ENCODE assay signal across 8 cellular contexts in the genomic region with DNA sequence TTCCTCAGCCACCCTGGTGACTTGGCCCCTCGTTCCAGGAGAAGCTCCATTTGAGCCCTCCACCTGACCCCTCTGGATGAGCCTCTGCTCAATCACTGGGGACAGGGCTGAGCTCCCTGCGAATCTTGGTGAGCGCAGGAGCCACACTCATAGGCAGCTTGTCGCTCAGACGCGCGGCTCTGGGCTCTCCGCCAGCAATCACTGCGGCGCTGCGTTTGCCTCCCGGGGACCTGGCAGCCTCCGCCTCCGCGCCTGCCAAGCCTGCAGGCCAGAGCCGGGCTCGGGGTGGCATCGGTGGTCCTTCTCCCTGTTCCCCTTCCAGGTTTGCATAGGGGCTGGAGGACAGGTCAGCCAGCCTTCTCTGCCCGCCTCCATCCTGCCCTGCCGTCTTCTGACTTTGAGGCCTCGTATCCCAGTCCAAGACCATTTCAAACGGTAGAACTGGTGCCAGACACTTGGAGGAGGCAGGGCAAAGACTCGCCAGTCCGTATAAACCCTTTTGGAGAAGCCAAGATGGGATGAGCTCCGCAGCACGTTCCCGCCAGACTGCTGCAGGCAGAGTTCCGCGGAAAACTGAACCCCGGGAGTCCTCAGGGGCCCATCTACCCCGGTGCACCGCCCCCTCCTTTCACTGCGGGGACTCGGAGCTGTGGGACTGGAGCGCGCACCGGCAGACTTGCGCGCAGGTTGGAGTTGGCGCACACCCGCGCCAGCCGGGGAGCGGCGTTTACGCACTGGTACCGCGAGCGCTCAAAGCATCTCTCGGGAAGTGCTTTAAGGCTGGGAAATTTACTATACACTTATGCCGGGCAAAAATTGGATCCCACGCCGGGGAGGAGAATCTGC. TPM values are rescaled to one million over a fixed set of nuclear protein-coding genes. Genes with fewer than 3 reads are reported as not detected.
DNase-seq lines count a peak whose midpoint lies in the region; ATAC-seq and TF ChIP-seq lines count a peak whose summit lies in the region.

No MANE protein-coding gene starts in this region.

- H3K4me2 ChIP-seq in osteoblast (ENCODE audit: insufficient read depth, low read length), result peak overlapping the region; percentile 91

- CTCF ChIA-PET in activated B cell treated with CpG ODN at 0.5 μM for 24 hours (lab: Charles Lee), result interaction anchor here (1.0 to 2.2 kb wide), 17 partner anchors 12 to 409 kb away, joined by 3 to 44 read pairs (median 3); no protein-coding TSS in a partner anchor

- peak; percentile 49 for ATAC-seq in HG03432 (IDR thresholded peaks at IDR 0.05; ENCODE audit: unreplicated experiment)
- no peak for ATAC-seq in activated B cell treated with CpG ODN at 0.5 μM for 24 hours (ENCODE audit: low read depth)
- no peak for ATAC-seq in GM18909 (IDR thresholded peaks at IDR 0.05; ENCODE audit: poor library complexity, unreplicated experiment)
- no peak for ATAC-seq in HG03175 (IDR thresholded peaks at IDR 0.05; ENCODE audit: unreplicated experiment)
- ATAC-seq in HG03095 (IDR thresholded peaks at IDR 0.05; ENCODE audit: unreplicated experiment), result no peak

- TF ChIP-seq CTCF in activated B cell treated with CpG ODN at 0.5 μM for 24 hours (IDR thresholded peaks at IDR 0.05) (no peak), glutamatergic neuron (IDR thresholded peaks at IDR 0.05; ENCODE audit: partially characterized antibody, unreplicated experiment) (no peak), osteoblast (IDR thresholded peaks at IDR 0.05; ENCODE audit: extremely low read depth, low read depth, low read length) (no peak)

- H2AFZ ChIP-seq in osteoblast (ENCODE audit: low read length), result peak overlapping the region; percentile 75

- H3K4me1 Mint-ChIP-seq in activated B cell treated with CpG ODN at 0.5 μM for 24 hours, result peaks cover 23% of the 10 kb centered on the region
- peaks cover 3% of the 10 kb centered on the region for H3K4me1 Mint-ChIP-seq in glutamatergic neuron (ENCODE audit: low read depth, unreplicated experiment)

- H3K36me3 Mint-ChIP-seq in activated B cell treated with CpG ODN at 0.5 μM for 24 hours (ENCODE audit: low read depth) (no peaks in the 10 kb centered on the region), glutamatergic neuron (ENCODE audit: unreplicated experiment) (no peaks in the 10 kb centered on the region)

- H3K27ac Mint-ChIP-seq in activated B cell treated with CpG ODN at 0.5 μM for 24 hours, result no peak overlapping the region
- H3K27ac Mint-ChIP-seq in glutamatergic neuron (ENCODE audit: unreplicated experiment), result no peak overlapping the region

- POLR2A ChIA-PET in activated B cell treated with CpG ODN at 0.5 μM for 24 hours (lab: Charles Lee), result interaction anchor here (1.7 kb wide), 1 partner anchor 205 kb away, joined by 3 read pairs; no protein-coding TSS in a partner anchor

- H3K4me1 ChIP-seq in osteoblast (ENCODE audit: insufficient read depth, low read length), result peaks cover 21% of the 10 kb centered on the region

- H3K27me3 Mint-ChIP-seq in activated B cell treated with CpG ODN at 0.5 μM for 24 hours, result peaks cover 58% of the 10 kb centered on the region
- peaks cover 8% of the 10 kb centered on the region for H3K27me3 Mint-ChIP-seq in glutamatergic neuron (ENCODE audit: unreplicated experiment)

- H3K9me3 Mint-ChIP-seq in activated B cell treated with CpG ODN at 0.5 μM for 24 hours, result no peaks in the 10 kb centered on the region
- H3K9me3 Mint-ChIP-seq in glutamatergic neuron (ENCODE audit: unreplicated experiment), result peaks cover 2% of the 10 kb centered on the region

- DNase-seq in DMS53 (lab: John Stamatoyannopoulos, UW) (peak; percentile 83), activated B cell treated with CpG ODN at 0.5 μM for 24 hours (peak; percentile 20), glutamatergic neuron (peak; percentile 72), osteoblast (ENCODE audit: insufficient read length, low spot score, missing footprints) (peak; percentile 73)

- H3K27ac ChIP-seq in osteoblast (ENCODE audit: low read depth, low read length), result no peak overlapping the region

- H3K4me3 ChIP-seq in osteoblast (ENCODE audit: insufficient read depth, low read length), result peak overlapping the region; percentile 69

- H3K9me3 ChIP-seq in osteoblast (ENCODE audit: low read depth, low read length), result no peaks in the 10 kb centered on the region

- peak overlapping the region; percentile 81 for H3K4me3 Mint-ChIP-seq in activated B cell treated with CpG ODN at 0.5 μM for 24 hours
- H3K4me3 Mint-ChIP-seq in glutamatergic neuron (ENCODE audit: unreplicated experiment), result peak overlapping the region; percentile 88

- intact Hi-C loops in activated B cell treated with CpG ODN at 0.5 μM for 24 hours (cut with micrococcal nuclease), result loop anchor here (5.0 kb wide), 1 partner anchor 427 kb away; no protein-coding TSS in a partner anchor

- no peaks in the 10 kb centered on the region for H4K20me1 ChIP-seq in osteoblast (ENCODE audit: insufficient read depth, low read length)

- no peaks in the 10 kb centered on the region for H3K79me2 ChIP-seq in osteoblast (ENCODE audit: insufficient read depth, low read length)

- no peaks in the 10 kb centered on the region for H3K36me3 ChIP-seq in osteoblast (ENCODE audit: insufficient read depth, low read length)

- peaks cover 46% of the 10 kb centered on the region for H3K27me3 ChIP-seq in osteoblast (ENCODE audit: insufficient read depth, low read length)

RNA-seq across cellular contexts. Expression of a gene that starts 1.0 kb away (rescaled TPM):
- total RNA-seq in activated B cell treated with CpG ODN at 0.5 μM for 24 hours (not detected in 2 replicates), glutamatergic neuron (ENCODE audit: unreplicated experiment) (0.17 TPM), osteoblast (under 0.01 and 0.29 TPM in 2 replicates)

Comparison
In these comparisons a context has a peak if more than half of its experiments do, and no peak if none do; other contexts are left out.
1. DNase-seq: peak in every context shown above with its lines; median percentile 83 in DMS53; 73 in osteoblast; 72 in glutamatergic neuron; 20 in activated B cell treated with CpG ODN at 0.5 μM for 24 hours.